Comparison of ENCODE assay signal across 8 cellular contexts in genomic region chr2:42569883-42570282, GRCh38. TPM values are rescaled to one million over a fixed set of nuclear protein-coding genes. Genes with fewer than 3 reads are reported as not detected.
A peak's percentile ranks its signal among the peaks of the same experiment; 100 is the strongest.
DNase-seq lines count a peak whose midpoint lies in the region; ATAC-seq and TF ChIP-seq lines count a peak whose summit lies in the region.

No MANE protein-coding gene starts in this region.

- no peak for TF ChIP-seq POLR2A in uterus (IDR thresholded peaks at IDR 0.05)

- H3K4me3 ChIP-seq in heart right ventricle (peak overlapping the region in 7 of 10 donors; percentile 83 to 98 (median 93)), right atrium auricular region (peak overlapping the region in 1 of 2 donors; percentile 95), ascending aorta (peak overlapping the region; percentile 79 to 99), lower lobe of right lung (peak overlapping the region; percentile 88), uterus (peak overlapping the region; percentile 84 to 88)

- no peaks in the 10 kb centered on the region for H3K9me3 ChIP-seq in heart right ventricle
- no peaks in the 10 kb centered on the region for H3K9me3 ChIP-seq in right atrium auricular region
- no peaks in the 10 kb centered on the region for H3K9me3 ChIP-seq in ascending aorta
- H3K9me3 ChIP-seq in lower lobe of right lung: no peaks in the 10 kb centered on the region
- H3K9me3 ChIP-seq in uterus: no peaks in the 10 kb centered on the region

- H3K4me1 ChIP-seq in heart right ventricle: peaks cover 0 to 28% (median 15%) of the 10 kb centered on the region in 9 donors
- peaks cover 0 to 19% of the 10 kb centered on the region in 2 donors for H3K4me1 ChIP-seq in right atrium auricular region
- peaks cover 0 to 5% of the 10 kb centered on the region in 2 donors for H3K4me1 ChIP-seq in ascending aorta
- peaks cover 15% of the 10 kb centered on the region for H3K4me1 ChIP-seq in lower lobe of right lung
- no peaks in the 10 kb centered on the region for H3K4me1 ChIP-seq in uterus

- TF ChIP-seq CTCF in heart right ventricle (IDR thresholded peaks at IDR 0.05) (no peak), right atrium auricular region (IDR thresholded peaks at IDR 0.05) (no peak), ascending aorta (IDR thresholded peaks at IDR 0.05) (no peak), lower lobe of right lung (IDR thresholded peaks at IDR 0.05) (no peak), uterus (IDR thresholded peaks at IDR 0.05) (no peak)

- intact Hi-C loops in heart right ventricle (cut with DNase I) (no loop called here), ascending aorta (cut with DNase I) (loop anchor here (10.0 kb wide), 1 partner anchor 225 kb away; the partner anchor contains the start of gene HAAO), lower lobe of right lung (cut with DNase I) (no loop called here), uterus (cut with DNase I; ENCODE audit: low total_unique reads) (no loop called here)

- WGBS in heart right ventricle, 2 donors: 57 to 59% methylated on average over 4 of the region's 4 CpGs

- DNase-seq in heart right ventricle: no peak
- no peak for DNase-seq in right atrium auricular region (ENCODE audit: low spot score)
- DNase-seq in ascending aorta (ENCODE audit: low spot score in 2 of 2): no peak
- DNase-seq in lower lobe of right lung: no peak
- DNase-seq in uterus: no peak
- no peak for DNase-seq in NCI-H2171 (lab: John Stamatoyannopoulos, UW)

- H3K27me3 ChIP-seq in heart right ventricle: no peaks in the 10 kb centered on the region
- no peaks in the 10 kb centered on the region for H3K27me3 ChIP-seq in right atrium auricular region
- H3K27me3 ChIP-seq in ascending aorta: no peaks in the 10 kb centered on the region
- no peaks in the 10 kb centered on the region for H3K27me3 ChIP-seq in lower lobe of right lung (ENCODE audit: low read depth)
- no peaks in the 10 kb centered on the region for H3K27me3 ChIP-seq in uterus

- H3K36me3 ChIP-seq in heart right ventricle: peaks cover 0 to 42% (median 6%) of the 10 kb centered on the region in 9 donors
- no peaks in the 10 kb centered on the region for H3K36me3 ChIP-seq in right atrium auricular region
- peaks cover 6 to 7% of the 10 kb centered on the region in 2 donors for H3K36me3 ChIP-seq in ascending aorta
- peaks cover 8% of the 10 kb centered on the region for H3K36me3 ChIP-seq in lower lobe of right lung
- no peaks in the 10 kb centered on the region for H3K36me3 ChIP-seq in uterus

- H3K27ac ChIP-seq in heart right ventricle (peak overlapping the region in 3 of 10 donors; percentile 89 to 93 (median 90)), right atrium auricular region (no peak overlapping the region), ascending aorta (no peak overlapping the region), lower lobe of right lung (no peak overlapping the region), uterus (peak overlapping the region; percentile 96 to 97)

- ATAC-seq in heart right ventricle (no peak), lower lobe of right lung (no peak), HG03039 (IDR thresholded peaks at IDR 0.05; ENCODE audit: unreplicated experiment) (no peak), HG03354 (IDR thresholded peaks at IDR 0.05; ENCODE audit: poor library complexity, severe bottlenecking, unreplicated experiment) (no peak)

RNA-seq across cellular contexts. Expression of gene MTA3, which starts 1.5 kb away (rescaled TPM):
- total RNA-seq in heart right ventricle: 10 to 100 TPM; 16.1 to 26.6 (median 21.9) TPM
- 10 to 100 TPM; 11.2 to 29.4 TPM for polyA plus RNA-seq in heart right ventricle
- total RNA-seq in right atrium auricular region: 10 to 100 TPM; 12.9 to 18.5 TPM
- total RNA-seq in ascending aorta: 59.2 TPM
- total RNA-seq in lower lobe of right lung: 23.5 TPM
- 10 to 100 TPM; 25.6 to 89.1 (median 64.0) TPM for total RNA-seq in uterus

Comparison
In these comparisons a context has a peak if more than half of its experiments do, and no peak if none do; other contexts are left out.
1. H3K27ac ChIP-seq: peak in uterus (2 of 2); none in right atrium auricular region (0 of 2), ascending aorta (0 of 2) and lower lobe of right lung (single experiment).